ENCODE assay signal across 8 cellular contexts in genomic region chr2:167670588-167670987, GRCh38.
"Had no signal": no experiment of that assay in that cellular context is flagged by ENCODE, and none has a peak within 500 bp of the region (broad histone marks: within the 10 kb centered on the region; RNA-seq: fewer than 3 reads in every experiment).

No MANE protein-coding gene starts in this region.

- DNase-seq: GDM1, GF-D8 had no signal

- H3K4me3 ChIP-seq: GM12878 had no signal

- FAIRE-seq: G401.6, GM12878, GM12891, GM12892, GM18507, GM19239 had no signal

- ATAC-seq: GM12878 had no signal
